ENCODE assay signal across 2 cellular contexts in the genomic region with DNA sequence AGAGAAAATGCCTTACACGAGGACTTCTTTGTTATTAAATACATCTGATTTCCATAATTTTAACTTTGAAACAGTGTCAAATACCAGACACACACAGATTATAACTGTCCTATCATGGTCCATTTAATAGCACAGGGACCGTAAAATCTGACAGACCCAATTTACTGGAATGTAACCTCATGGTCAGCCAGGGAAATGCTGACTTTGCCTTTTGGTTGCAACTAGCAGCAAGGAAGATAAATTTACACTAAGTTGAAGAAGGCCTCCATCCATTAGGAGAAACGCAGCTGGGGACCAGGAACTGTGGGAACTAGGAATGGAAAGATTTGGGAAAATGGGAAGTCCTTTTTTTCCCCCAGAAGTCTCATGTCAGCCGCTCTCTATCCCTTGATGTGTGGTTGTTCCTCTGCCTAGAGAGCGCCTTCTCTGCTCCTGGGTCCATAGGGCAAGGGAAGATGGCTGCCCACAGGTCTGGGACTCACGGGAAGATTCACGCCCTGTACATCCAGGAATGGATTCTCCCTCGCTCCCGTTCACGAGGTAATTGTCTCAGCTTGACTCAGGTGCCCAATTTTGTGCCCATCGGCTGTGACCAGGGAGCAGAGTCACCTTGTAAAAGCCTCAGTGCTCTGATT.
TF ChIP-seq lines count a peak whose summit lies in the region.

No MANE protein-coding gene starts in this region.

TF ChIP-seq in HepG2, 621 proteins besides CTCF, POLR2A, EP300 and RAD21 (continued from another document):
- 0 out of 2 replicates have a peak, but pooled peaks have one; percentile 28 for TF ChIP-seq HNF4A (CRISPR knock-in tag; IDR thresholded peaks at IDR 0.05)
- TF ChIP-seq MAFK (conservative IDR thresholded peaks at IDR 0.05 in 1 of 2, IDR thresholded peaks at IDR 0.05 in 1 of 2; ENCODE audit: low read length in 2 of 2): peak; percentile 92 to 94
- peak; percentile 89 for TF ChIP-seq MAFF (IDR thresholded peaks at IDR 0.05; ENCODE audit: low read depth, low read length)
- TF ChIP-seq, protein P1, sequence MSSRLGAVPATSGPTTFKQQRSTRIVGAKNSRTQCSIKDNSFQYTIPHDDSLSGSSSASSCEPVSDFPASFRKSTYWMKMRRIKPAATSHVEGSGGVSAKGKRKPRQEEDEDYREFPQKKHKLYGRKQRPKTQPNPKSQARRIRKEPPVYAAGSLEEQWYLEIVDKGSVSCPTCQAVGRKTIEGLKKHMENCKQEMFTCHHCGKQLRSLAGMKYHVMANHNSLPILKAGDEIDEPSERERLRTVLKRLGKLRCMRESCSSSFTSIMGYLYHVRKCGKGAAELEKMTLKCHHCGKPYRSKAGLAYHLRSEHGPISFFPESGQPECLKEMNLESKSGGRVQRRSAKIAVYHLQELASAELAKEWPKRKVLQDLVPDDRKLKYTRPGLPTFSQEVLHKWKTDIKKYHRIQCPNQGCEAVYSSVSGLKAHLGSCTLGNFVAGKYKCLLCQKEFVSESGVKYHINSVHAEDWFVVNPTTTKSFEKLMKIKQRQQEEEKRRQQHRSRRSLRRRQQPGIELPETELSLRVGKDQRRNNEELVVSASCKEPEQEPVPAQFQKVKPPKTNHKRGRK (CRISPR knock-in tag; IDR thresholded peaks at IDR 0.05): no peak
TF ChIP-seq in HepG2: peak in this region for 3.

TF ChIP-seq in K562, 482 proteins besides CTCF, POLR2A, EP300 and RAD21:
- TF ChIP-seq, protein P2, sequence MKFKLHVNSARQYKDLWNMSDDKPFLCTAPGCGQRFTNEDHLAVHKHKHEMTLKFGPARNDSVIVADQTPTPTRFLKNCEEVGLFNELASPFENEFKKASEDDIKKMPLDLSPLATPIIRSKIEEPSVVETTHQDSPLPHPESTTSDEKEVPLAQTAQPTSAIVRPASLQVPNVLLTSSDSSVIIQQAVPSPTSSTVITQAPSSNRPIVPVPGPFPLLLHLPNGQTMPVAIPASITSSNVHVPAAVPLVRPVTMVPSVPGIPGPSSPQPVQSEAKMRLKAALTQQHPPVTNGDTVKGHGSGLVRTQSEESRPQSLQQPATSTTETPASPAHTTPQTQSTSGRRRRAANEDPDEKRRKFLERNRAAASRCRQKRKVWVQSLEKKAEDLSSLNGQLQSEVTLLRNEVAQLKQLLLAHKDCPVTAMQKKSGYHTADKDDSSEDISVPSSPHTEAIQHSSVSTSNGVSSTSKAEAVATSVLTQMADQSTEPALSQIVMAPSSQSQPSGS (CRISPR knock-in tag; IDR thresholded peaks at IDR 0.05): no peak
- TF ChIP-seq MAFK (IDR thresholded peaks at IDR 0.05; ENCODE audit: low read length): peak; percentile 64
- no peak for TF ChIP-seq ZNF384 (IDR thresholded peaks at IDR 0.05; ENCODE audit: low read depth, low read length)
- TF ChIP-seq, protein P3, sequence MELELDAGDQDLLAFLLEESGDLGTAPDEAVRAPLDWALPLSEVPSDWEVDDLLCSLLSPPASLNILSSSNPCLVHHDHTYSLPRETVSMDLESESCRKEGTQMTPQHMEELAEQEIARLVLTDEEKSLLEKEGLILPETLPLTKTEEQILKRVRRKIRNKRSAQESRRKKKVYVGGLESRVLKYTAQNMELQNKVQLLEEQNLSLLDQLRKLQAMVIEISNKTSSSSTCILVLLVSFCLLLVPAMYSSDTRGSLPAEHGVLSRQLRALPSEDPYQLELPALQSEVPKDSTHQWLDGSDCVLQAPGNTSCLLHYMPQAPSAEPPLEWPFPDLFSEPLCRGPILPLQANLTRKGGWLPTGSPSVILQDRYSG (tag; conservative IDR thresholded peaks at IDR 0.05; ENCODE audit: low read depth): no peak
- TF ChIP-seq, protein P4, sequence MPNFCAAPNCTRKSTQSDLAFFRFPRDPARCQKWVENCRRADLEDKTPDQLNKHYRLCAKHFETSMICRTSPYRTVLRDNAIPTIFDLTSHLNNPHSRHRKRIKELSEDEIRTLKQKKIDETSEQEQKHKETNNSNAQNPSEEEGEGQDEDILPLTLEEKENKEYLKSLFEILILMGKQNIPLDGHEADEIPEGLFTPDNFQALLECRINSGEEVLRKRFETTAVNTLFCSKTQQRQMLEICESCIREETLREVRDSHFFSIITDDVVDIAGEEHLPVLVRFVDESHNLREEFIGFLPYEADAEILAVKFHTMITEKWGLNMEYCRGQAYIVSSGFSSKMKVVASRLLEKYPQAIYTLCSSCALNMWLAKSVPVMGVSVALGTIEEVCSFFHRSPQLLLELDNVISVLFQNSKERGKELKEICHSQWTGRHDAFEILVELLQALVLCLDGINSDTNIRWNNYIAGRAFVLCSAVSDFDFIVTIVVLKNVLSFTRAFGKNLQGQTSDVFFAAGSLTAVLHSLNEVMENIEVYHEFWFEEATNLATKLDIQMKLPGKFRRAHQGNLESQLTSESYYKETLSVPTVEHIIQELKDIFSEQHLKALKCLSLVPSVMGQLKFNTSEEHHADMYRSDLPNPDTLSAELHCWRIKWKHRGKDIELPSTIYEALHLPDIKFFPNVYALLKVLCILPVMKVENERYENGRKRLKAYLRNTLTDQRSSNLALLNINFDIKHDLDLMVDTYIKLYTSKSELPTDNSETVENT (CRISPR knock-in tag; IDR thresholded peaks at IDR 0.05): no peak
- TF ChIP-seq KAT7 (CRISPR knock-in tag; IDR thresholded peaks at IDR 0.05; ENCODE audit: borderline replicate concordance): no peak
- no peak for TF ChIP-seq TAF15 (IDR thresholded peaks at IDR 0.05; ENCODE audit: low read depth, low read length)
- no peak for TF ChIP-seq ELF1 (tag; IDR thresholded peaks at IDR 0.05)
- TF ChIP-seq, protein P5, sequence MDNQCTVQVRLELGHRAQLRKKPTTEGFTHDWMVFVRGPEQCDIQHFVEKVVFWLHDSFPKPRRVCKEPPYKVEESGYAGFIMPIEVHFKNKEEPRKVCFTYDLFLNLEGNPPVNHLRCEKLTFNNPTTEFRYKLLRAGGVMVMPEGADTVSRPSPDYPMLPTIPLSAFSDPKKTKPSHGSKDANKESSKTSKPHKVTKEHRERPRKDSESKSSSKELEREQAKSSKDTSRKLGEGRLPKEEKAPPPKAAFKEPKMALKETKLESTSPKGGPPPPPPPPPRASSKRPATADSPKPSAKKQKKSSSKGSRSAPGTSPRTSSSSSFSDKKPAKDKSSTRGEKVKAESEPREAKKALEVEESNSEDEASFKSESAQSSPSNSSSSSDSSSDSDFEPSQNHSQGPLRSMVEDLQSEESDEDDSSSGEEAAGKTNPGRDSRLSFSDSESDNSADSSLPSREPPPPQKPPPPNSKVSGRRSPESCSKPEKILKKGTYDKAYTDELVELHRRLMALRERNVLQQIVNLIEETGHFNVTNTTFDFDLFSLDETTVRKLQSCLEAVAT (IDR thresholded peaks at IDR 0.05): no peak
- TF ChIP-seq POLR2AphosphoS2 (IDR thresholded peaks at IDR 0.05; ENCODE audit: low read length): no peak
- no peak for TF ChIP-seq ZNF584 (CRISPR knock-in tag; IDR thresholded peaks at IDR 0.05; ENCODE audit: low read depth)
- TF ChIP-seq MAFF (IDR thresholded peaks at IDR 0.05; ENCODE audit: low read length): peak; percentile 78
- TF ChIP-seq HEY1 (CRISPR knock-in tag; IDR thresholded peaks at IDR 0.05; ENCODE audit: borderline replicate concordance): no peak
- TF ChIP-seq SRSF9 (IDR thresholded peaks at IDR 0.05; ENCODE audit: borderline replicate concordance, low read depth, low read length): no peak
- TF ChIP-seq KLF1 (tag; IDR thresholded peaks at IDR 0.05): no peak
- TF ChIP-seq, protein P6, sequence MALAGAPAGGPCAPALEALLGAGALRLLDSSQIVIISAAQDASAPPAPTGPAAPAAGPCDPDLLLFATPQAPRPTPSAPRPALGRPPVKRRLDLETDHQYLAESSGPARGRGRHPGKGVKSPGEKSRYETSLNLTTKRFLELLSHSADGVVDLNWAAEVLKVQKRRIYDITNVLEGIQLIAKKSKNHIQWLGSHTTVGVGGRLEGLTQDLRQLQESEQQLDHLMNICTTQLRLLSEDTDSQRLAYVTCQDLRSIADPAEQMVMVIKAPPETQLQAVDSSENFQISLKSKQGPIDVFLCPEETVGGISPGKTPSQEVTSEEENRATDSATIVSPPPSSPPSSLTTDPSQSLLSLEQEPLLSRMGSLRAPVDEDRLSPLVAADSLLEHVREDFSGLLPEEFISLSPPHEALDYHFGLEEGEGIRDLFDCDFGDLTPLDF (CRISPR knock-in tag; IDR thresholded peaks at IDR 0.05): no peak
- peak; percentile 87 for TF ChIP-seq C11orf30 (IDR thresholded peaks at IDR 0.05; ENCODE audit: low read depth)
- TF ChIP-seq, protein P7, sequence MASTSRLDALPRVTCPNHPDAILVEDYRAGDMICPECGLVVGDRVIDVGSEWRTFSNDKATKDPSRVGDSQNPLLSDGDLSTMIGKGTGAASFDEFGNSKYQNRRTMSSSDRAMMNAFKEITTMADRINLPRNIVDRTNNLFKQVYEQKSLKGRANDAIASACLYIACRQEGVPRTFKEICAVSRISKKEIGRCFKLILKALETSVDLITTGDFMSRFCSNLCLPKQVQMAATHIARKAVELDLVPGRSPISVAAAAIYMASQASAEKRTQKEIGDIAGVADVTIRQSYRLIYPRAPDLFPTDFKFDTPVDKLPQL (IDR thresholded peaks at IDR 0.05; ENCODE audit: extremely low read depth, insufficient read length): no peak
- TF ChIP-seq RCOR1 (IDR thresholded peaks at IDR 0.05; ENCODE audit: borderline replicate concordance in 1 of 2, low read depth in 2 of 2, low read length in 2 of 2): no peak
- no peak for TF ChIP-seq DACH1 (IDR thresholded peaks at IDR 0.05; ENCODE audit: partially characterized antibody)
- TF ChIP-seq, protein P8, sequence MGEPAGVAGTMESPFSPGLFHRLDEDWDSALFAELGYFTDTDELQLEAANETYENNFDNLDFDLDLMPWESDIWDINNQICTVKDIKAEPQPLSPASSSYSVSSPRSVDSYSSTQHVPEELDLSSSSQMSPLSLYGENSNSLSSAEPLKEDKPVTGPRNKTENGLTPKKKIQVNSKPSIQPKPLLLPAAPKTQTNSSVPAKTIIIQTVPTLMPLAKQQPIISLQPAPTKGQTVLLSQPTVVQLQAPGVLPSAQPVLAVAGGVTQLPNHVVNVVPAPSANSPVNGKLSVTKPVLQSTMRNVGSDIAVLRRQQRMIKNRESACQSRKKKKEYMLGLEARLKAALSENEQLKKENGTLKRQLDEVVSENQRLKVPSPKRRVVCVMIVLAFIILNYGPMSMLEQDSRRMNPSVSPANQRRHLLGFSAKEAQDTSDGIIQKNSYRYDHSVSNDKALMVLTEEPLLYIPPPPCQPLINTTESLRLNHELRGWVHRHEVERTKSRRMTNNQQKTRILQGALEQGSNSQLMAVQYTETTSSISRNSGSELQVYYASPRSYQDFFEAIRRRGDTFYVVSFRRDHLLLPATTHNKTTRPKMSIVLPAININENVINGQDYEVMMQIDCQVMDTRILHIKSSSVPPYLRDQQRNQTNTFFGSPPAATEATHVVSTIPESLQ (CRISPR knock-in tag; IDR thresholded peaks at IDR 0.05): no peak
- no peak for TF ChIP-seq SAFB (IDR thresholded peaks at IDR 0.05; ENCODE audit: borderline replicate concordance, low read depth, low read length)
- no peak for TF ChIP-seq ZNF184 (CRISPR knock-in tag; IDR thresholded peaks at IDR 0.05)
- TF ChIP-seq YY1 (IDR thresholded peaks at IDR 0.05; ENCODE audit: borderline replicate concordance in 1 of 3, control insufficient read depth in 1 of 3, extremely low read depth in 1 of 3, insufficient read depth in 3 of 3, insufficient read length in 1 of 3, insufficient replicate concordance in 2 of 3, low read depth in 1 of 3, low read length in 2 of 3): peak in 1 of 3 experiments; percentile 46
- TF ChIP-seq ERF (CRISPR knock-in tag; IDR thresholded peaks at IDR 0.05): no peak
- no peak for TF ChIP-seq MEIS2 (IDR thresholded peaks at IDR 0.05; ENCODE audit: partially characterized antibody)
- TF ChIP-seq TEAD1 (CRISPR knock-in tag; IDR thresholded peaks at IDR 0.05): no peak
- no peak for TF ChIP-seq FOSL1 (tag; conservative IDR thresholded peaks at IDR 0.05)
- no peak for TF ChIP-seq TBP (optimal IDR thresholded peaks at IDR 0.05; ENCODE audit: low read depth, low read length)
- TF ChIP-seq, protein P9, sequence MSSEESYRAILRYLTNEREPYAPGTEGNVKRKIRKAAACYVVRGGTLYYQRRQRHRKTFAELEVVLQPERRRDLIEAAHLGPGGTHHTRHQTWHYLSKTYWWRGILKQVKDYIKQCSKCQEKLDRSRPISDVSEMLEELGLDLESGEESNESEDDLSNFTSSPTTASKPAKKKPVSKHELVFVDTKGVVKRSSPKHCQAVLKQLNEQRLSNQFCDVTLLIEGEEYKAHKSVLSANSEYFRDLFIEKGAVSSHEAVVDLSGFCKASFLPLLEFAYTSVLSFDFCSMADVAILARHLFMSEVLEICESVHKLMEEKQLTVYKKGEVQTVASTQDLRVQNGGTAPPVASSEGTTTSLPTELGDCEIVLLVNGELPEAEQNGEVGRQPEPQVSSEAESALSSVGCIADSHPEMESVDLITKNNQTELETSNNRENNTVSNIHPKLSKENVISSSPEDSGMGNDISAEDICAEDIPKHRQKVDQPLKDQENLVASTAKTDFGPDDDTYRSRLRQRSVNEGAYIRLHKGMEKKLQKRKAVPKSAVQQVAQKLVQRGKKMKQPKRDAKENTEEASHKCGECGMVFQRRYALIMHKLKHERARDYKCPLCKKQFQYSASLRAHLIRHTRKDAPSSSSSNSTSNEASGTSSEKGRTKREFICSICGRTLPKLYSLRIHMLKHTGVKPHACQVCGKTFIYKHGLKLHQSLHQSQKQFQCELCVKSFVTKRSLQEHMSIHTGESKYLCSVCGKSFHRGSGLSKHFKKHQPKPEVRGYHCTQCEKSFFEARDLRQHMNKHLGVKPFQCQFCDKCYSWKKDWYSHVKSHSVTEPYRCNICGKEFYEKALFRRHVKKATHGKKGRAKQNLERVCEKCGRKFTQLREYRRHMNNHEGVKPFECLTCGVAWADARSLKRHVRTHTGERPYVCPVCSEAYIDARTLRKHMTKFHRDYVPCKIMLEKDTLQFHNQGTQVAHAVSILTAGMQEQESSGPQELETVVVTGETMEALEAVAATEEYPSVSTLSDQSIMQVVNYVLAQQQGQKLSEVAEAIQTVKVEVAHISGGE (CRISPR knock-in tag; IDR thresholded peaks at IDR 0.05): no peak
- no peak for TF ChIP-seq ZBED1 (IDR thresholded peaks at IDR 0.05)
- no peak for TF ChIP-seq FOXJ3 (CRISPR knock-in tag; IDR thresholded peaks at IDR 0.05)
- no peak for TF ChIP-seq ZNF347 (CRISPR knock-in tag; IDR thresholded peaks at IDR 0.05; ENCODE audit: low read depth)
- TF ChIP-seq MAFG (tag; conservative IDR thresholded peaks at IDR 0.05): peak; percentile 81
- no peak for TF ChIP-seq FUS (optimal IDR thresholded peaks at IDR 0.05; ENCODE audit: low read depth, low read length)
- peak; percentile 91 for TF ChIP-seq ZNF316 (IDR thresholded peaks at IDR 0.05)
- no peak for TF ChIP-seq ZNF589 (CRISPR knock-in tag; IDR thresholded peaks at IDR 0.05; ENCODE audit: low read depth)
